In the genomic region with DNA sequence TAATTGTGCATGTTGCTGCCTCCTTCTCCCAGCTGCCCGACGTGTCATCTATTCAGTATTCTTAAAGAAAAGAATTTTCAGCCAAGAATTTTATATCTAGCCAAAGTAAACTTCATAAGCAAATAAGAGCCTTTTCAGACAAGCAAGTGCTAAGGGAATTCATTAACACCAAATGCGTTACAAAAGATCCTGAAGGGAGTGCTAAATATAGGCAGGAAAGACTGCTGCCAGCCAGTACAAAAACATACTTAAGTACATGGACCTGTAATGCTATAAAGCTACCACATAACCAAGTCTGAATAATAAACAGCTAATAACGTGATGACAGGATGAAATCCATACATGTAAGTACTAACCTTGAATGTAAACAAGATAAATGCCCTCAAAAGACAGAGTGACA, we compare ENCODE assay signal across 27 cellular contexts.
"Had no signal": no experiment of that assay in that cellular context is flagged by ENCODE, and none has a peak within 500 bp of the region (broad histone marks: within the 10 kb centered on the region; RNA-seq: fewer than 3 reads in every experiment).

No MANE protein-coding gene starts in this region.

- ATAC-seq: effector memory CD8-positive, alpha-beta T cell; foreskin keratinocyte; gastroesophageal sphincter; heart left ventricle; left colon; left lobe of liver; left ventricle myocardium superior had no signal

- H3K36me3 ChIP-seq: colonic mucosa, esophagus muscularis mucosa, gastroesophageal sphincter, heart left ventricle had no signal

- H3K9me3 ChIP-seq: colonic mucosa had no signal

- H3K4me3 ChIP-seq: colonic mucosa, gastroesophageal sphincter, heart left ventricle, hepatocyte, lung had no signal

- FAIRE-seq: endometrium, frontal cortex, kidney had no signal

- H3K27ac Mint-ChIP-seq: dendritic cell treated with granulocyte-macrophage colony-stimulating factor and Interleukin-4, amounts not matched to agents 40 ng/mL and 50 ng/mL, for 4 days; effector memory CD8-positive, alpha-beta T cell; endodermal cell; immature natural killer cell; memory B cell had no signal

- H3K36me3 Mint-ChIP-seq: immature natural killer cell, memory B cell had no signal

- H3K4me3 Mint-ChIP-seq: dendritic cell treated with granulocyte-macrophage colony-stimulating factor and Interleukin-4, amounts not matched to agents 40 ng/mL and 50 ng/mL, for 4 days; effector memory CD8-positive, alpha-beta T cell; endodermal cell; immature natural killer cell; memory B cell had no signal

- H2AFZ ChIP-seq: hepatocyte had no signal

- H3K27me3 ChIP-seq: colonic mucosa, esophagus muscularis mucosa, foreskin keratinocyte, gastroesophageal sphincter, heart left ventricle, hepatocyte had no signal

- H3K4me1 Mint-ChIP-seq: endodermal cell, immature natural killer cell, memory B cell had no signal

- H3K79me2 ChIP-seq: hepatocyte had no signal

- DNase-seq: cerebellar nuclear complex; colonic mucosa; cortex of kidney; effector CD8-positive, alpha-beta T cell; effector memory CD8-positive, alpha-beta T cell; endodermal cell; foreskin keratinocyte; heart left ventricle; hypothalamus; immature natural killer cell; islet precursor cell; kidney; kidney glomerular epithelial cell; left colon; left ventricle myocardium superior; mammary epithelial cell; mesendoderm; midbrain had no signal

- H3K27me3 Mint-ChIP-seq: dendritic cell treated with granulocyte-macrophage colony-stimulating factor and Interleukin-4, amounts not matched to agents 40 ng/mL and 50 ng/mL, for 4 days; effector memory CD8-positive, alpha-beta T cell; memory B cell had no signal

- H3K27ac ChIP-seq: colonic mucosa, esophagus muscularis mucosa, foreskin keratinocyte, gastroesophageal sphincter, heart left ventricle, hepatocyte had no signal

- H3K4me1 ChIP-seq: colonic mucosa, esophagus muscularis mucosa, foreskin keratinocyte, gastroesophageal sphincter, heart left ventricle had no signal

- H3K4me2 ChIP-seq: hepatocyte had no signal
